ENCODE assay signal across 1 cellular context in genomic region chr10:78286186-78286585, GRCh38.
TF ChIP-seq lines count a peak whose summit lies in the region.

No MANE protein-coding gene starts in this region.

TF ChIP-seq in GM23338, 12 proteins besides CTCF, POLR2A, EP300 and RAD21:
- no peak for TF ChIP-seq EZH2 (IDR thresholded peaks at IDR 0.05; ENCODE audit: low read depth, unreplicated experiment)
- TF ChIP-seq, protein P1, sequence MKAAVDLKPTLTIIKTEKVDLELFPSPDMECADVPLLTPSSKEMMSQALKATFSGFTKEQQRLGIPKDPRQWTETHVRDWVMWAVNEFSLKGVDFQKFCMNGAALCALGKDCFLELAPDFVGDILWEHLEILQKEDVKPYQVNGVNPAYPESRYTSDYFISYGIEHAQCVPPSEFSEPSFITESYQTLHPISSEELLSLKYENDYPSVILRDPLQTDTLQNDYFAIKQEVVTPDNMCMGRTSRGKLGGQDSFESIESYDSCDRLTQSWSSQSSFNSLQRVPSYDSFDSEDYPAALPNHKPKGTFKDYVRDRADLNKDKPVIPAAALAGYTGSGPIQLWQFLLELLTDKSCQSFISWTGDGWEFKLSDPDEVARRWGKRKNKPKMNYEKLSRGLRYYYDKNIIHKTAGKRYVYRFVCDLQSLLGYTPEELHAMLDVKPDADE (IDR thresholded peaks at IDR 0.05): no peak
- TF ChIP-seq, protein P2, sequence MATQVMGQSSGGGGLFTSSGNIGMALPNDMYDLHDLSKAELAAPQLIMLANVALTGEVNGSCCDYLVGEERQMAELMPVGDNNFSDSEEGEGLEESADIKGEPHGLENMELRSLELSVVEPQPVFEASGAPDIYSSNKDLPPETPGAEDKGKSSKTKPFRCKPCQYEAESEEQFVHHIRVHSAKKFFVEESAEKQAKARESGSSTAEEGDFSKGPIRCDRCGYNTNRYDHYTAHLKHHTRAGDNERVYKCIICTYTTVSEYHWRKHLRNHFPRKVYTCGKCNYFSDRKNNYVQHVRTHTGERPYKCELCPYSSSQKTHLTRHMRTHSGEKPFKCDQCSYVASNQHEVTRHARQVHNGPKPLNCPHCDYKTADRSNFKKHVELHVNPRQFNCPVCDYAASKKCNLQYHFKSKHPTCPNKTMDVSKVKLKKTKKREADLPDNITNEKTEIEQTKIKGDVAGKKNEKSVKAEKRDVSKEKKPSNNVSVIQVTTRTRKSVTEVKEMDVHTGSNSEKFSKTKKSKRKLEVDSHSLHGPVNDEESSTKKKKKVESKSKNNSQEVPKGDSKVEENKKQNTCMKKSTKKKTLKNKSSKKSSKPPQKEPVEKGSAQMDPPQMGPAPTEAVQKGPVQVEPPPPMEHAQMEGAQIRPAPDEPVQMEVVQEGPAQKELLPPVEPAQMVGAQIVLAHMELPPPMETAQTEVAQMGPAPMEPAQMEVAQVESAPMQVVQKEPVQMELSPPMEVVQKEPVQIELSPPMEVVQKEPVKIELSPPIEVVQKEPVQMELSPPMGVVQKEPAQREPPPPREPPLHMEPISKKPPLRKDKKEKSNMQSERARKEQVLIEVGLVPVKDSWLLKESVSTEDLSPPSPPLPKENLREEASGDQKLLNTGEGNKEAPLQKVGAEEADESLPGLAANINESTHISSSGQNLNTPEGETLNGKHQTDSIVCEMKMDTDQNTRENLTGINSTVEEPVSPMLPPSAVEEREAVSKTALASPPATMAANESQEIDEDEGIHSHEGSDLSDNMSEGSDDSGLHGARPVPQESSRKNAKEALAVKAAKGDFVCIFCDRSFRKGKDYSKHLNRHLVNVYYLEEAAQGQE (IDR thresholded peaks at IDR 0.05; ENCODE audit: unreplicated experiment): no peak
- no peak for TF ChIP-seq ZNF331 (CRISPR knock-in tag; IDR thresholded peaks at IDR 0.05; ENCODE audit: low read depth)
- TF ChIP-seq STAT1 (IDR thresholded peaks at IDR 0.05; ENCODE audit: unreplicated experiment): no peak
- TF ChIP-seq JUNB (IDR thresholded peaks at IDR 0.05; ENCODE audit: unreplicated experiment): no peak
- no peak for TF ChIP-seq NANOG (IDR thresholded peaks at IDR 0.05; ENCODE audit: borderline replicate concordance)
- no peak for TF ChIP-seq POLR2AphosphoS5 (IDR thresholded peaks at IDR 0.05; ENCODE audit: low read depth)
- no peak for TF ChIP-seq EZH2phosphoT487 (IDR thresholded peaks at IDR 0.05; ENCODE audit: unreplicated experiment)
- TF ChIP-seq ZNF462 (CRISPR knock-in tag; IDR thresholded peaks at IDR 0.05): no peak
- no peak for TF ChIP-seq ZNF114 (CRISPR knock-in tag; IDR thresholded peaks at IDR 0.05)
- no peak for TF ChIP-seq CREB1 (CRISPR knock-in tag; IDR thresholded peaks at IDR 0.05; ENCODE audit: low read depth)
